Comparison of ENCODE assay signal across 20 cellular contexts in genomic region chr10:126124923-126125322, GRCh38.
DNase-seq lines count a peak whose midpoint lies in the region; TF ChIP-seq lines count a peak whose summit lies in the region.
"Had no signal": no experiment of that assay in that cellular context is flagged by ENCODE, and none has a peak within 500 bp of the region (broad histone marks: within the 10 kb centered on the region; RNA-seq: fewer than 3 reads in every experiment).

No MANE protein-coding gene starts in this region.

- no TSS peak for BruUV-seq in A673 (replicated peaks; lab: Mats Ljungman, UMichigan)

- no peak overlapping the region for H3K4me3 Mint-ChIP-seq in activated T-helper 2 cell treated with anti-CD3 and anti-CD28 coated beads, Interferon-gamma antibody, Interleukin-2, Interleukin-4, amounts not matched to agents 10 μg/mL and 5 μg/mL and 100 μg/mL, durations not matched to agents 14 hours and 24 hours and 36 hours (ENCODE audit: low read depth)
- H3K4me3 Mint-ChIP-seq: GM23338 had no signal

- H3K4me3 ChIP-seq in A673 (ENCODE audit: low read depth, low read length, poor library complexity, severe bottlenecking) = no peak overlapping the region
- H3K4me3 ChIP-seq: BLaER1 treated with 17β-estradiol and CSF1 and Interleukin-3, amounts not matched to agents 10 nM and 100 nM; GM12878; GM23338 had no signal

- no peaks in the 10 kb centered on the region for H3K4me1 Mint-ChIP-seq in activated T-helper 2 cell treated with anti-CD3 and anti-CD28 coated beads, Interferon-gamma antibody, Interleukin-2, Interleukin-4, amounts not matched to agents 10 μg/mL and 5 μg/mL and 100 μg/mL, durations not matched to agents 14 hours and 24 hours and 36 hours (ENCODE audit: low read depth)

- no peak overlapping the region for H3K27ac ChIP-seq in A673 (ENCODE audit: low read depth, low read length, poor library complexity, severe bottlenecking)
- H3K27ac ChIP-seq: 22Rv1; BLaER1 treated with 17β-estradiol and CSF1 and Interleukin-3, amounts not matched to agents 10 nM and 100 nM had no signal

- no peaks in the 10 kb centered on the region for H3K9me3 Mint-ChIP-seq in activated T-helper 2 cell treated with anti-CD3 and anti-CD28 coated beads, Interferon-gamma antibody, Interleukin-2, Interleukin-4, amounts not matched to agents 10 μg/mL and 5 μg/mL and 100 μg/mL, durations not matched to agents 14 hours and 24 hours and 36 hours

- no peak overlapping the region for H3K27ac Mint-ChIP-seq in activated T-helper 2 cell treated with anti-CD3 and anti-CD28 coated beads, Interferon-gamma antibody, Interleukin-2, Interleukin-4, amounts not matched to agents 10 μg/mL and 5 μg/mL and 100 μg/mL, durations not matched to agents 14 hours and 24 hours and 36 hours
- H3K27ac Mint-ChIP-seq: GM23338 had no signal

- no peaks in the 10 kb centered on the region for H3K27me3 ChIP-seq in A673 (replicated peaks; ENCODE audit: insufficient read depth, low read depth, low read length, poor library complexity)
- H3K27me3 ChIP-seq: BLaER1 treated with 17β-estradiol and CSF1 and Interleukin-3, amounts not matched to agents 10 nM and 100 nM had no signal

- H3K4me1 ChIP-seq in A673 (ENCODE audit: insufficient read depth, low read length, poor library complexity, severe bottlenecking) = peaks cover 18% of the 10 kb centered on the region
- H3K4me1 ChIP-seq: BLaER1 treated with 17β-estradiol and CSF1 and Interleukin-3, amounts not matched to agents 10 nM and 100 nM had no signal

- H3K36me3 Mint-ChIP-seq in activated T-helper 2 cell treated with anti-CD3 and anti-CD28 coated beads, Interferon-gamma antibody, Interleukin-2, Interleukin-4, amounts not matched to agents 10 μg/mL and 5 μg/mL and 100 μg/mL, durations not matched to agents 14 hours and 24 hours and 36 hours (ENCODE audit: low read depth) = no peaks in the 10 kb centered on the region

- no peaks in the 10 kb centered on the region for H3K36me3 ChIP-seq in A673 (ENCODE audit: insufficient read depth, low read length, poor library complexity, severe bottlenecking)
- H3K36me3 ChIP-seq: BLaER1 treated with 17β-estradiol and CSF1 and Interleukin-3, amounts not matched to agents 10 nM and 100 nM had no signal

- H3K27me3 Mint-ChIP-seq in activated T-helper 2 cell treated with anti-CD3 and anti-CD28 coated beads, Interferon-gamma antibody, Interleukin-2, Interleukin-4, amounts not matched to agents 10 μg/mL and 5 μg/mL and 100 μg/mL, durations not matched to agents 14 hours and 24 hours and 36 hours (ENCODE audit: low read depth) = no peaks in the 10 kb centered on the region

- no peaks in the 10 kb centered on the region for H3K9me3 ChIP-seq in A673 (ENCODE audit: low read depth, low read length, poor library complexity, severe bottlenecking)
- H3K9me3 ChIP-seq: BLaER1 treated with 17β-estradiol and CSF1 and Interleukin-3, amounts not matched to agents 10 nM and 100 nM had no signal

- peak; percentile 15 for DNase-seq in A673 (ENCODE audit: low spot score)
- peak; percentile 19 for DNase-seq in LHCN-M2 (ENCODE audit: low read depth)
- DNase-seq in amniotic epithelial cell (ENCODE audit: low read depth) = peak; percentile 9
- DNase-seq in fibroblast of peridontal ligament (ENCODE audit: extremely low read depth) = peak; percentile 67
- no peak for DNase-seq in stimulated activated naive CD4-positive, alpha-beta T cell (lab: John Stamatoyannopoulos, UW)
- no peak for DNase-seq in stimulated activated CD4-positive, alpha-beta T cell treated with anti-CD3 and anti-CD28 coated beads, Interleukin-1b, Interleukin-23, amount 100 ng/mL, for 48 hours
- no peak for DNase-seq in activated T-helper 2 cell treated with anti-CD3 and anti-CD28 coated beads, Interferon-gamma antibody, Interleukin-2, Interleukin-4, amounts not matched to agents 10 μg/mL and 5 μg/mL and 100 μg/mL, durations not matched to agents 14 hours and 24 hours and 36 hours (ENCODE audit: low spot score)
- DNase-seq in anterior cingulate cortex (lab: John Stamatoyannopoulos, UW) = no peak
- DNase-seq: DND-41; GDM1; KG1; NCI-H1105 treated with DMSO at 0.1 percent for 48 hours; NCI-H187 treated with DMSO at 0.1 percent for 48 hours; NCI-H69; NK-92 treated with Interleukin-12 subunit alpha and Interleukin-12 subunit beta, amount 100 ng/mL, for 24 hours; SHP77 treated with DMSO at 0.1 percent for 48 hours had no signal

- TF ChIP-seq CTCF in A673 (conservative IDR thresholded peaks at IDR 0.05; ENCODE audit: low read depth, low read length) = no peak

- POLR2A ChIA-PET in A673 (lab: Charles Lee; ENCODE audit: low non-redundant PET) = no interaction called here

- CTCF ChIA-PET in A673 (lab: Charles Lee) = interaction anchor here (0.7 kb wide), 1 partner anchor 145 kb away, joined by 11 read pairs; no protein-coding TSS in a partner anchor

- intact Hi-C loops in A673 (cut with micrococcal nuclease; ENCODE audit: unreplicated experiment) = no loop called here
- intact Hi-C loops in activated T-helper 2 cell treated with anti-CD3 and anti-CD28 coated beads, Interferon-gamma antibody, Interleukin-2, Interleukin-4, amounts not matched to agents 10 μg/mL and 5 μg/mL and 100 μg/mL, durations not matched to agents 14 hours and 24 hours and 36 hours (cut with micrococcal nuclease) = no loop called here

Comparison
In these comparisons a context has a peak if more than half of its experiments do, and no peak if none do; other contexts are left out.
1. DNase-seq: peak in A673 (single experiment), LHCN-M2 (single experiment), amniotic epithelial cell (single experiment) and fibroblast of peridontal ligament (single experiment); none in stimulated activated naive CD4-positive, alpha-beta T cell (0 of 6), stimulated activated CD4-positive, alpha-beta T cell treated with anti-CD3 and anti-CD28 coated beads, Interleukin-1b, Interleukin-23, amount 100 ng/mL, for 48 hours (single experiment), activated T-helper 2 cell treated with anti-CD3 and anti-CD28 coated beads, Interferon-gamma antibody, Interleukin-2, Interleukin-4, amounts not matched to agents 10 μg/mL and 5 μg/mL and 100 μg/mL, durations not matched to agents 14 hours and 24 hours and 36 hours (single experiment) and anterior cingulate cortex (0 of 58).